Comparison of ENCODE assay signal across 8 cellular contexts in the genomic region with DNA sequence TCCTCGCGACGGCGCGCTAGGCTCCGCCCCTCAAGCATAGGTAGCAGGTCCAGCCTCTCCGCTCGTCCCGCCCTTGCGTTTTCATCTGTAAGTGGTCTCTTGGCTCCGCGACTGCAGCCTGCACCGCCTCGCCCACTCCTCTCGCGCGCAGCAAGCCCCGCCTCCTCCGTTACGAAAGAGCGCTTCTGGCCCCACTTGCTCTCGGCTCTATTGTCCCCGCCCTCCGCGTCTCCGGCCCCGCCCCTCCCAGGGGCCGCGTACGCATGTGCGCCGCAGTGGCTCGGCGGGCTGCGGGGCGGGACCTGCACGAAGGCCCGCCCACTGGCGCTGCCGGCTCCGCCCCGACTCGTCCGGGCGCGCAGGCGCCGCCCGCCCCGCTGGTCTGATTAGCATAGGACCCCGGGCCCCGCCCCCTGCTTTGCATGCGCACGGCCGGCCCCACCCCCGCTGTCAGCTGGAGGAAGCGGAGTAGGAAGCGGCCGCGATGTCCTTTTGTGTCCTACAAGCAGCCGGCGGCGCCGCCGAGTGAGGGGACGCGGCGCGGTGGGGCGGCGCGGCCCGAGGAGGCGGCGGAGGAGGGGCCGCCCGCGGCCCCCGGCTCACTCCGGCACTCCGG. TPM values are rescaled to one million over a fixed set of nuclear protein-coding genes. Genes with fewer than 3 reads are reported as not detected.
DNase-seq lines count a peak whose midpoint lies in the region; ATAC-seq and TF ChIP-seq lines count a peak whose summit lies in the region.

Gene ESRRA (plus strand): TSS at position 450 of the 616 bp plus-strand sequence. CDS start 1,656 bp downstream, outside the sequence.

- no peaks in the 10 kb centered on the region for H3K9me3 ChIP-seq in transverse colon

- ATAC-seq in HG02884 (IDR thresholded peaks at IDR 0.05; ENCODE audit: unreplicated experiment) = peak; percentile 56

- H3K4me1 ChIP-seq in transverse colon = peaks cover 11 to 38% (median 33%) of the 10 kb centered on the region in 4 donors

- TF ChIP-seq POLR2A in GM15510 (IDR thresholded peaks at IDR 0.05; ENCODE audit: borderline replicate concordance, extremely low read depth, insufficient read length) = peak; percentile 73
- peak; percentile 33 for TF ChIP-seq POLR2A in transverse colon (IDR thresholded peaks at IDR 0.05)

- 0 to 1% (median 0%) methylated on average over 52 to 81 of the region's 81 CpGs for WGBS in adipose tissue, 3 donors
- WGBS in transverse colon (ENCODE audit: low coverage in 1 of 2), 2 donors = 0% methylated on average over 17 of the region's 81 CpGs; no CpG with 5 or more reads in 1 of the 2 donors

- in situ Hi-C loops in transverse colon (cut with MboI; ENCODE audit: low pct_ligation_motif_present in 1 of 4, low pct_unique_long_range_greater_than_20kb in 1 of 4, low sequenced_read_pairs in 3 of 4) = no loop called here

- H3K27ac ChIP-seq in adipose tissue (ENCODE audit: low read depth, low read length) = peak within 1 kb of the TSS; percentile 59
- peak within 1 kb of the TSS; percentile 90 to 99 (median 98) for H3K27ac ChIP-seq in transverse colon

- TF ChIP-seq CTCF in transverse colon (IDR thresholded peaks at IDR 0.05) = no peak

- intact Hi-C loops in cardiac septum (cut with DNase I) = loop anchor here (2.0 kb wide), 1 partner anchor 20 kb away; the partner anchor contains the start of genes BAD and GPR137
- intact Hi-C loops in transverse colon (cut with DNase I; ENCODE audit: low total_unique reads) = no loop called here

- no peak for TF ChIP-seq EP300 in transverse colon (IDR thresholded peaks at IDR 0.05; ENCODE audit: low read depth)

- H3K36me3 ChIP-seq in transverse colon = no peaks in the 10 kb centered on the region

- peaks cover 15% of the 10 kb centered on the region for H3K27me3 ChIP-seq in transverse colon

- H3K4me3 ChIP-seq in transverse colon = peak within 1 kb of the TSS; percentile 56 to 92 (median 73)

- DNase-seq in NCI-H146 treated with DMSO at 0.1 percent for 48 hours (lab: John Stamatoyannopoulos, UW; ENCODE audit: unreplicated experiment) = peak; percentile 98
- peak; percentile 99 to 100 (median 99) for DNase-seq in T-helper 1 cell
- peak; percentile 100 for DNase-seq in cardiac septum (ENCODE audit: low spot score)
- DNase-seq in pons (ENCODE audit: low spot score) = peak; percentile 98
- DNase-seq in transverse colon = peak; percentile 100

RNA-seq across cellular contexts. Expression of gene ESRRA, which starts in this region (rescaled TPM):
- 10 to 100 TPM; 30.1 to 58.1 (median 49.6) TPM for polyA plus RNA-seq in adipose tissue
- total RNA-seq in cardiac septum (116 TPM), transverse colon (100 to 1,000 TPM; 142 to 272 (median 221) TPM)

Comparison
In these comparisons a context has a peak if more than half of its experiments do, and no peak if none do; other contexts are left out.
1. Peak in every context shown above with its lines: DNase-seq, ATAC-seq, H3K4me3 ChIP-seq and H3K27ac ChIP-seq.